ENCODE assay signal across 12 cellular contexts in the genomic region with DNA sequence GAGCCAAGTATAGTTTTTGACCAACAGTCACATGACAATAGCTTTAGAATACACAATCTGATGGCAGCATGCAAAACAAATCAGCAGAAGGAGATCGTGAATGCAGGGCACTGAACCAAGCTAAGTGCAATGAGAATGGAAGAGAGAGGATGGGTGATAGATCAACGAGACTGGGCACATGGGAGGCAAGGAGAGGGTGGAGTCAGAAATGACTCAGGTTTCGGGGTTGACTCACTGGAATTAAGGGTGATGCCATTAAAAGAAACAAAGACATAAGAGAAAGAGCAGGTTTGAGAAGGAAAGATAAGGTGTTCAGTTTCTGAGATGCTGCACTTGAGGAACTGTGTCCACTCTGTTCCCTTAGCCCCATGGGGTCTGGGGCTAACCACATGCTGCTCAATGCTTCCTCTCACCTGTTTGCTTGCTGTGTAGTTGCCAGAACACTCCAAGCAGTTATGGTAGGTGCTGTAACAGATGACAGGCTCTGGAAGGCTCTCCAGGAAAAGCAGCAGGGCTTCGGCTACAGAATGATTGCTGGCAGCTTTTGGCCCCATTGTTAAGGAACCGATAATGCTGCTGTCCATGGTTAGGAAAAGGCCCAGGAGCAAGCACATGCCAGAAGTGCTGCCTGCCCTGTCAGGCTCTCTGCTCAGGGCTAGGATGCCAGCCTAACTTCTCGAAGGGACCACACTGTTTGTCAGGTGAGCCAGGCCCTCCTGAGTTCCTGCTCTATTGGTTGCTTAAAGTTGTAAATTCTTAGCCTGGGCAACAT. TPM values are rescaled to one million over a fixed set of nuclear protein-coding genes. Genes with fewer than 3 reads are reported as not detected.
DNase-seq lines count a peak whose midpoint lies in the region; ATAC-seq and TF ChIP-seq lines count a peak whose summit lies in the region.
"Had no signal": no experiment of that assay in that cellular context is flagged by ENCODE, and none has a peak within 500 bp of the region (broad histone marks: within the 10 kb centered on the region; RNA-seq: fewer than 3 reads in every experiment).

No MANE protein-coding gene starts in this region.

- no peaks in the 10 kb centered on the region for H3K9me3 ChIP-seq in mesenchymal stem cell (ENCODE audit: control insufficient read depth, low read length)
- H3K9me3 ChIP-seq: sigmoid colon, transverse colon had no signal

- no peak overlapping the region for H3K4me3 Mint-ChIP-seq in activated T-helper 17 cell treated with anti-CD3 and anti-CD28 coated beads, Interleukin-2, amount 50 U/mL, for 72 hours

- peak overlapping the region; percentile 53 for H3K9ac ChIP-seq in mesenchymal stem cell (ENCODE audit: low read length)

- H4K8ac ChIP-seq in mesenchymal stem cell (ENCODE audit: low read length), result no peak overlapping the region

- H3K4ac ChIP-seq in mesenchymal stem cell (ENCODE audit: low read depth in 1 of 2, low read length in 2 of 2), result no peak overlapping the region

- H3K27me3 ChIP-seq in mesenchymal stem cell (ENCODE audit: control insufficient read depth in 1 of 2, insufficient read depth in 1 of 2, low read length in 2 of 2), result no peaks in the 10 kb centered on the region
- H3K27me3 ChIP-seq: sigmoid colon, transverse colon had no signal

- H3K27me3 Mint-ChIP-seq in activated T-helper 17 cell treated with anti-CD3 and anti-CD28 coated beads, Interleukin-2, amount 50 U/mL, for 72 hours, result no peaks in the 10 kb centered on the region

- no peak overlapping the region for H3K4me2 ChIP-seq in mesenchymal stem cell (ENCODE audit: low read length, poor library complexity, severe bottlenecking)

- H3K4me1 Mint-ChIP-seq in activated T-helper 17 cell treated with anti-CD3 and anti-CD28 coated beads, Interleukin-2, amount 50 U/mL, for 72 hours, result peaks cover 14% of the 10 kb centered on the region

- no peak overlapping the region for H3K4me3 ChIP-seq in HFF-Myc (replicated peaks; ENCODE audit: low read depth, low read length)
- H3K4me3 ChIP-seq in mesenchymal stem cell (ENCODE audit: insufficient read depth in 1 of 2, low read depth in 1 of 2, low read length in 2 of 2), result no peak overlapping the region
- H3K4me3 ChIP-seq: sigmoid colon, transverse colon had no signal

- no peak overlapping the region for H4K91ac ChIP-seq in mesenchymal stem cell (ENCODE audit: low read length)

- no peak overlapping the region for H2BK12ac ChIP-seq in mesenchymal stem cell (ENCODE audit: low read length in 2 of 2)

- H3K27ac ChIP-seq in mesenchymal stem cell (ENCODE audit: low read length, poor library complexity, severe bottlenecking), result no peak overlapping the region
- H3K27ac ChIP-seq: sigmoid colon, transverse colon had no signal

- peaks cover 3% of the 10 kb centered on the region for H3K4me1 ChIP-seq in mesenchymal stem cell (ENCODE audit: control insufficient read depth, insufficient read depth, low read depth, low read length)

- H3K36me3 ChIP-seq in mesenchymal stem cell (ENCODE audit: control insufficient read depth in 1 of 2, insufficient read depth in 2 of 2, low read depth in 1 of 2, low read length in 2 of 2), result peaks cover 56 to 83% of the 10 kb centered on the region in 2 experiments

- peak; percentile 28 for DNase-seq in AG08395 (ENCODE audit: low spot score)
- peak; percentile 21 for DNase-seq in HFF-Myc (ENCODE audit: extremely low read depth, low read depth)
- DNase-seq in mesenchymal stem cell, result no peak
- DNase-seq in dedifferentiated amniotic fluid mesenchymal stem cell (ENCODE audit: extremely low spot score), result no peak
- no peak for DNase-seq in T-helper 9 cell
- DNase-seq: DMS 273 treated with DMSO at 0.1 percent for 48 hours, NCI-H2029 treated with DMSO at 0.1 percent for 48 hours, sigmoid colon, transverse colon had no signal

- peaks cover 5% of the 10 kb centered on the region for H3K79me1 ChIP-seq in mesenchymal stem cell (replicated peaks; ENCODE audit: low read length, poor library complexity, severe bottlenecking)

- no peak overlapping the region for H2AFZ ChIP-seq in mesenchymal stem cell (ENCODE audit: low read depth, low read length)

- H2BK15ac ChIP-seq in mesenchymal stem cell (ENCODE audit: low read depth, poor library complexity, severe bottlenecking), result no peak overlapping the region

- WGBS in mesenchymal stem cell, result 80% methylated on average over 6 of the region's 6 CpGs

- peaks cover 64% of the 10 kb centered on the region for H3K36me3 Mint-ChIP-seq in activated T-helper 17 cell treated with anti-CD3 and anti-CD28 coated beads, Interleukin-2, amount 50 U/mL, for 72 hours (ENCODE audit: low read depth)

- peak; percentile 93 for ATAC-seq in activated T-helper 17 cell treated with anti-CD3 and anti-CD28 coated beads, Interleukin-2, amount 50 U/mL, for 72 hours (replicated peaks)
- ATAC-seq in GM21515 (IDR thresholded peaks at IDR 0.05; ENCODE audit: unreplicated experiment), result no peak
- no peak for ATAC-seq in HG03159 (IDR thresholded peaks at IDR 0.05; ENCODE audit: unreplicated experiment)

- TF ChIP-seq CTCF in HFF-Myc (IDR thresholded peaks at IDR 0.05; ENCODE audit: low read depth, low read length, missing control alignments), result no peak

- no peaks in the 10 kb centered on the region for H3K9me3 Mint-ChIP-seq in activated T-helper 17 cell treated with anti-CD3 and anti-CD28 coated beads, Interleukin-2, amount 50 U/mL, for 72 hours

- peak overlapping the region; percentile 13 for H3K27ac Mint-ChIP-seq in activated T-helper 17 cell treated with anti-CD3 and anti-CD28 coated beads, Interleukin-2, amount 50 U/mL, for 72 hours

- no peak overlapping the region for H2BK120ac ChIP-seq in mesenchymal stem cell (ENCODE audit: low read depth, low read length)

- H3K14ac ChIP-seq in mesenchymal stem cell (ENCODE audit: low read length in 2 of 2), result no peak overlapping the region

- no peak overlapping the region for H2AK5ac ChIP-seq in mesenchymal stem cell (ENCODE audit: low read length, severe bottlenecking)

- H3K18ac ChIP-seq in mesenchymal stem cell (ENCODE audit: low read depth in 1 of 2, low read length in 2 of 2), result no peak overlapping the region

- H2BK5ac ChIP-seq in mesenchymal stem cell (ENCODE audit: low read depth, low read length, poor library complexity, severe bottlenecking), result no peak overlapping the region

- H3K23ac ChIP-seq in mesenchymal stem cell (ENCODE audit: low read length in 2 of 2), result no peak overlapping the region

RNA-seq across cellular contexts. Expression of a gene that starts 6.1 kb away (rescaled TPM):
- 10 to 100 TPM; 23.5 to 27.2 TPM for total RNA-seq in activated T-helper 17 cell treated with anti-CD3 and anti-CD28 coated beads, Interleukin-2, amount 50 U/mL, for 72 hours
- polyA plus RNA-seq in mesenchymal stem cell (2013, experiment 1 of 2), result 5.5 TPM
- 5.3 TPM for polyA plus RNA-seq in mesenchymal stem cell (2013, experiment 2 of 2)

RNA-seq across cellular contexts. Expression of a gene that starts 57.5 kb away (rescaled TPM):
- total RNA-seq in activated T-helper 17 cell treated with anti-CD3 and anti-CD28 coated beads, Interleukin-2, amount 50 U/mL, for 72 hours, result 10 to 100 TPM; 20.1 to 48.3 TPM
- polyA plus RNA-seq in mesenchymal stem cell (2013, experiment 1 of 2), result 10.6 TPM
- polyA plus RNA-seq in mesenchymal stem cell (2013, experiment 2 of 2), result 10.4 TPM

RNA-seq across cellular contexts. Expression of a gene that starts 57.9 kb away (rescaled TPM):
- total RNA-seq in activated T-helper 17 cell treated with anti-CD3 and anti-CD28 coated beads, Interleukin-2, amount 50 U/mL, for 72 hours, result 10 to 100 TPM; 17.7 to 29.4 TPM
- polyA plus RNA-seq in mesenchymal stem cell (2013, experiment 1 of 2), result 60.3 TPM
- polyA plus RNA-seq in mesenchymal stem cell (2013, experiment 2 of 2), result 61.7 TPM

Comparison
In these comparisons a context has a peak if more than half of its experiments do, and no peak if none do; other contexts are left out.
1. DNase-seq: peak in AG08395 (single experiment) and HFF-Myc (single experiment); none in mesenchymal stem cell (single experiment), dedifferentiated amniotic fluid mesenchymal stem cell (single experiment) and T-helper 9 cell (single experiment).